In genomic region chr20:22403860-22404608, GRCh38 we compare ENCODE assay signal across 8 cellular contexts.
DNase-seq lines count a peak whose midpoint lies in the region; ATAC-seq and TF ChIP-seq lines count a peak whose summit lies in the region.

No MANE protein-coding gene starts in this region.

- H3K4me3 ChIP-seq in fibroblast of the aortic adventitia (ENCODE audit: low read depth, low read length) = no peak overlapping the region
- peak overlapping the region in 3 of 4 donors; percentile 21 to 42 (median 33) for H3K4me3 ChIP-seq in sigmoid colon

- no peak for TF ChIP-seq POLR2A in sigmoid colon (IDR thresholded peaks at IDR 0.05)

- no peaks in the 10 kb centered on the region for H3K36me3 ChIP-seq in sigmoid colon

- peaks cover 0 to 18% (median 0%) of the 10 kb centered on the region in 3 donors for H3K27me3 ChIP-seq in sigmoid colon

- no peak overlapping the region for H3K27ac ChIP-seq in sigmoid colon

- H3K4me1 ChIP-seq in sigmoid colon = peaks cover 0 to 15% (median 10%) of the 10 kb centered on the region in 4 donors

- TF ChIP-seq EP300 in sigmoid colon (IDR thresholded peaks at IDR 0.05) = no peak

- no peaks in the 10 kb centered on the region for H3K9me3 ChIP-seq in sigmoid colon

- 5 to 32% methylated on average over 12 of the region's 12 CpGs for WGBS in sigmoid colon, 2 donors

- in situ Hi-C loops in ACHN (cut with HindIII; ENCODE audit: low pct_ligation_motif_present, low pct_unique_long_range_greater_than_20kb, low sequenced_read_pairs) = no loop called here

- peak; percentile 68 for ATAC-seq in GM18870 (IDR thresholded peaks at IDR 0.05; ENCODE audit: unreplicated experiment)
- no peak for ATAC-seq in GM19023 (IDR thresholded peaks at IDR 0.05; ENCODE audit: unreplicated experiment)

- DNase-seq in NCI-H748 (lab: John Stamatoyannopoulos, UW; ENCODE audit: unreplicated experiment) (peak; percentile 97), fibroblast of the aortic adventitia (ENCODE audit: low read depth) (peak; percentile 61), sigmoid colon (no peak), T-helper 2 cell (no peak), ACHN (no peak)
- no peak for DNase-seq in activated effector memory CD4-positive, alpha-beta T cell treated with Interleukin-2 at 50 U/mL for 16 hours

- intact Hi-C loops in sigmoid colon (cut with DNase I) = no loop called here

- no peak for TF ChIP-seq CTCF in fibroblast of the aortic adventitia (IDR thresholded peaks at IDR 0.05; ENCODE audit: insufficient read depth, low read length)
- no peak for TF ChIP-seq CTCF in sigmoid colon (IDR thresholded peaks at IDR 0.05)

Comparison
In these comparisons a context has a peak if more than half of its experiments do, and no peak if none do; other contexts are left out.
1. DNase-seq: peak in NCI-H748 (single experiment) and fibroblast of the aortic adventitia (single experiment); none in sigmoid colon (single experiment), T-helper 2 cell (0 of 5), ACHN (single experiment) and activated effector memory CD4-positive, alpha-beta T cell treated with Interleukin-2 at 50 U/mL for 16 hours (single experiment).